In the genomic region with DNA sequence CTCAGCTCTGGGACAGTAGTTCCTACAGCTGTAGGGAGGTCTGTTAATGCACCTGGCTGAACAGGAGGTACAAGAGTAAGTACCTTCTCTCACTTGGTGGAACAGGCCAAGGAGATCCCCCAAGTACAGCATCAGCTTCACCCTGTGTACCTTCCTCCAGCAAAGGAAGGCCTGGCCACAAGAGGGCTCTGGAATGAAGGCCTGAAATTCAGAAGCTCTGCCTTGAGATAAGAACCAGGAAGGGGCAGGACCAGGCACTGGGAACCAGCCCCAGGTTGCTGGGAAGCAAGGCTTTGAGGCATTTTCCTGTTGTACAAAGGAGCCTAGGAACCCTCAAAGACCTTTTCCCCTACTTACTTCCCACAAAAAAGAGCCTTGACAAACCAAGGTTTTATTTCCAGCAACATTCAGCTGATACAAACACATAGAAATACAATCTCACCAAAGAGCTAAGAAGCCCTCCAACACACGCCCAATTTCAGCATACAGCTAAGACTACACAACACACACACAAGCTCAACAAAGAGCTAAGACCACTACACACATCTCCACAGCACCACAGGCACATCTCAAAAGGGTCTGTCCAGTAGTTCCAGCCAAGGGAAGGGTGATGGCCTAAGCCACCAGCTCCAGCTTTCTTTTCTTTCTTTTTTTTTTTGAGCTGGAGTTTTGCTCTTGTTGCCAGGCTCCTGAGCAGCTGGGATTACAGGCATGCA, we compare ENCODE assay signal across 1 cellular context.
TF ChIP-seq lines count a peak whose summit lies in the region.

No MANE protein-coding gene starts in this region.

TF ChIP-seq in Ishikawa, 13 proteins besides CTCF, POLR2A, EP300 and RAD21 (continued from another document):
- TF ChIP-seq, protein P1, sequence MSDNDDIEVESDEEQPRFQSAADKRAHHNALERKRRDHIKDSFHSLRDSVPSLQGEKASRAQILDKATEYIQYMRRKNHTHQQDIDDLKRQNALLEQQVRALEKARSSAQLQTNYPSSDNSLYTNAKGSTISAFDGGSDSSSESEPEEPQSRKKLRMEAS (IDR thresholded peaks at IDR 0.05): no peak
- TF ChIP-seq ZBTB7A (IDR thresholded peaks at IDR 0.05; ENCODE audit: low read depth) (no peak), YY1 (IDR thresholded peaks at IDR 0.05; ENCODE audit: low read depth) (no peak), FOXM1 (IDR thresholded peaks at IDR 0.05; ENCODE audit: borderline replicate concordance, low read depth) (no peak), CEBPB (IDR thresholded peaks at IDR 0.05) (no peak), TAF1 (IDR thresholded peaks at IDR 0.05; ENCODE audit: low read depth) (no peak), NFIC (IDR thresholded peaks at IDR 0.05) (no peak), CREB1 (IDR thresholded peaks at IDR 0.05; ENCODE audit: low read depth) (no peak), TCF12 (IDR thresholded peaks at IDR 0.05; ENCODE audit: low read depth) (no peak), EGR1 (IDR thresholded peaks at IDR 0.05) (no peak)
- TF ChIP-seq, protein P2, sequence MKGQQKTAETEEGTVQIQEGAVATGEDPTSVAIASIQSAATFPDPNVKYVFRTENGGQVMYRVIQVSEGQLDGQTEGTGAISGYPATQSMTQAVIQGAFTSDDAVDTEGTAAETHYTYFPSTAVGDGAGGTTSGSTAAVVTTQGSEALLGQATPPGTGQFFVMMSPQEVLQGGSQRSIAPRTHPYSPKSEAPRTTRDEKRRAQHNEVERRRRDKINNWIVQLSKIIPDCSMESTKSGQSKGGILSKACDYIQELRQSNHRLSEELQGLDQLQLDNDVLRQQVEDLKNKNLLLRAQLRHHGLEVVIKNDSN (IDR thresholded peaks at IDR 0.05): no peak
- TF ChIP-seq, protein P3, sequence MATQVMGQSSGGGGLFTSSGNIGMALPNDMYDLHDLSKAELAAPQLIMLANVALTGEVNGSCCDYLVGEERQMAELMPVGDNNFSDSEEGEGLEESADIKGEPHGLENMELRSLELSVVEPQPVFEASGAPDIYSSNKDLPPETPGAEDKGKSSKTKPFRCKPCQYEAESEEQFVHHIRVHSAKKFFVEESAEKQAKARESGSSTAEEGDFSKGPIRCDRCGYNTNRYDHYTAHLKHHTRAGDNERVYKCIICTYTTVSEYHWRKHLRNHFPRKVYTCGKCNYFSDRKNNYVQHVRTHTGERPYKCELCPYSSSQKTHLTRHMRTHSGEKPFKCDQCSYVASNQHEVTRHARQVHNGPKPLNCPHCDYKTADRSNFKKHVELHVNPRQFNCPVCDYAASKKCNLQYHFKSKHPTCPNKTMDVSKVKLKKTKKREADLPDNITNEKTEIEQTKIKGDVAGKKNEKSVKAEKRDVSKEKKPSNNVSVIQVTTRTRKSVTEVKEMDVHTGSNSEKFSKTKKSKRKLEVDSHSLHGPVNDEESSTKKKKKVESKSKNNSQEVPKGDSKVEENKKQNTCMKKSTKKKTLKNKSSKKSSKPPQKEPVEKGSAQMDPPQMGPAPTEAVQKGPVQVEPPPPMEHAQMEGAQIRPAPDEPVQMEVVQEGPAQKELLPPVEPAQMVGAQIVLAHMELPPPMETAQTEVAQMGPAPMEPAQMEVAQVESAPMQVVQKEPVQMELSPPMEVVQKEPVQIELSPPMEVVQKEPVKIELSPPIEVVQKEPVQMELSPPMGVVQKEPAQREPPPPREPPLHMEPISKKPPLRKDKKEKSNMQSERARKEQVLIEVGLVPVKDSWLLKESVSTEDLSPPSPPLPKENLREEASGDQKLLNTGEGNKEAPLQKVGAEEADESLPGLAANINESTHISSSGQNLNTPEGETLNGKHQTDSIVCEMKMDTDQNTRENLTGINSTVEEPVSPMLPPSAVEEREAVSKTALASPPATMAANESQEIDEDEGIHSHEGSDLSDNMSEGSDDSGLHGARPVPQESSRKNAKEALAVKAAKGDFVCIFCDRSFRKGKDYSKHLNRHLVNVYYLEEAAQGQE (IDR thresholded peaks at IDR 0.05; ENCODE audit: low read depth): no peak
